14 cellular contexts compared by ENCODE assay signal in genomic region chr10:110222896-110223675, GRCh38. TPM values are rescaled to one million over a fixed set of nuclear protein-coding genes. Genes with fewer than 3 reads are reported as not detected.
DNase-seq lines count a peak whose midpoint lies in the region; ATAC-seq and TF ChIP-seq lines count a peak whose summit lies in the region.
"Had no signal": no experiment of that assay in that cellular context is flagged by ENCODE, and none has a peak within 500 bp of the region (broad histone marks: within the 10 kb centered on the region; RNA-seq: fewer than 3 reads in every experiment).

No MANE protein-coding gene starts in this region.

- peak overlapping the region; percentile 65; the same call in 1 of the 2 replicates for H2AFZ ChIP-seq in GM23248

- in situ Hi-C loops in GM23248 (cut with MboI) = no loop called here

- no peak for ATAC-seq in GM21381 (IDR thresholded peaks at IDR 0.05; ENCODE audit: unreplicated experiment)
- ATAC-seq in activated CD8-positive, alpha-beta T cell treated with anti-CD3 and anti-CD28 coated beads for 36 hours = no peak
- ATAC-seq: activated naive CD4-positive, alpha-beta T cell treated with anti-CD3 and anti-CD28 coated beads, Interleukin-2, amount 50 U/mL, for 72 hours had no signal

- H3K27ac ChIP-seq in BLaER1 treated with 17β-estradiol and CSF1 and Interleukin-3, amounts not matched to agents 10 nM and 100 nM = no peak overlapping the region
- no peak overlapping the region for H3K27ac ChIP-seq in GM23248
- H3K27ac ChIP-seq in dorsolateral prefrontal cortex = peak overlapping the region; percentile 70 to 100 (median 93)
- peak overlapping the region; percentile 81 to 92 (median 92) for H3K27ac ChIP-seq in sigmoid colon
- H3K27ac ChIP-seq: C4-2B had no signal

- intact Hi-C loops in dorsolateral prefrontal cortex (cut with DNase I) (loop anchor here (5.0 to 10.0 kb wide), 2 partner anchors 218 to 336 kb away; partner anchors contain the start of gene ADD3 (in 1 of the 2)), sigmoid colon (cut with DNase I) (loop anchor here (5.0 to 10.0 kb wide), 2 partner anchors 301 to 342 kb away; partner anchors contain the start of genes SMC3 and XPNPEP1)
- intact Hi-C loops in activated CD8-positive, alpha-beta T cell treated with anti-CD3 and anti-CD28 coated beads for 36 hours (cut with micrococcal nuclease) = loop anchor here (5.0 kb wide), 1 partner anchor 86 kb away; no protein-coding TSS in a partner anchor

- H3K9me2 ChIP-seq in GM23248 (ENCODE audit: insufficient read depth) = no peaks in the 10 kb centered on the region

- POLR2A ChIA-PET in activated CD8-positive, alpha-beta T cell treated with anti-CD3 and anti-CD28 coated beads for 36 hours (lab: Charles Lee) = interaction anchor here (5.3 kb wide), 1 partner anchor 11 kb away, joined by 42 read pairs; no protein-coding TSS in a partner anchor

- H3K36me3 Mint-ChIP-seq in activated CD8-positive, alpha-beta T cell treated with anti-CD3 and anti-CD28 coated beads for 36 hours (ENCODE audit: low read depth) = peaks cover 2% of the 10 kb centered on the region

- WGBS in GM23248 (ENCODE audit: low coverage in 1 of 2, low lambda C conversion rate in 2 of 2, missing lambda C conversion rate in 2 of 2), 2 experiments = 94 to 95% methylated on average over 12 of the region's 12 CpGs
- WGBS in sigmoid colon, 2 donors = 89 to 97% methylated on average over 12 of the region's 12 CpGs

- CTCF ChIA-PET in activated CD8-positive, alpha-beta T cell treated with anti-CD3 and anti-CD28 coated beads for 36 hours (lab: Charles Lee) = interaction anchor here (0.8 to 12.5 kb wide), 7 partner anchors 13 to 85 kb away, joined by 3 to 171 read pairs (median 5); partner anchors contain the start of gene MXI1

- TF ChIP-seq CTCF in dorsolateral prefrontal cortex (IDR thresholded peaks at IDR 0.05 in 54 of 56, conservative IDR thresholded peaks at IDR 0.05 in 2 of 56; ENCODE audit: low read depth in 1 of 56, partially characterized antibody in 56 of 56) (no peak), sigmoid colon (IDR thresholded peaks at IDR 0.05) (no peak)
- no peak for TF ChIP-seq CTCF in activated CD8-positive, alpha-beta T cell treated with anti-CD3 and anti-CD28 coated beads for 36 hours (IDR thresholded peaks at IDR 0.05)

- H4K20me1 ChIP-seq in BLaER1 treated with 17β-estradiol and CSF1 and Interleukin-3, amounts not matched to agents 10 nM and 100 nM = peaks cover 0 to 53% (median 0%) of the 10 kb centered on the region in 11 experiments; a peak in 7 of 22 replicates
- H4K20me1 ChIP-seq in GM23248 (ENCODE audit: insufficient read depth) = no peaks in the 10 kb centered on the region

- H3K27ac Mint-ChIP-seq in activated CD8-positive, alpha-beta T cell treated with anti-CD3 and anti-CD28 coated beads for 36 hours = no peak overlapping the region

- H3K4me3 Mint-ChIP-seq in activated CD8-positive, alpha-beta T cell treated with anti-CD3 and anti-CD28 coated beads for 36 hours = no peak overlapping the region

- H3K27me3 ChIP-seq in BLaER1 treated with 17β-estradiol and CSF1 and Interleukin-3, amounts not matched to agents 10 nM and 100 nM = no peaks in the 10 kb centered on the region
- H3K27me3 ChIP-seq in GM23248 (replicated peaks; ENCODE audit: insufficient read depth) (no peaks in the 10 kb centered on the region), dorsolateral prefrontal cortex (no peaks in the 10 kb centered on the region), sigmoid colon (no peaks in the 10 kb centered on the region)

- no peaks in the 10 kb centered on the region for H3K27me3 Mint-ChIP-seq in activated CD8-positive, alpha-beta T cell treated with anti-CD3 and anti-CD28 coated beads for 36 hours

- H3K4me1 Mint-ChIP-seq in activated CD8-positive, alpha-beta T cell treated with anti-CD3 and anti-CD28 coated beads for 36 hours (ENCODE audit: low read depth) = peaks cover 35% of the 10 kb centered on the region

- H3F3A ChIP-seq in GM23248 (ENCODE audit: insufficient read depth) = peaks cover 30% of the 10 kb centered on the region; the same call in 1 of the 2 replicates

- no peaks in the 10 kb centered on the region for H3K9me3 Mint-ChIP-seq in activated CD8-positive, alpha-beta T cell treated with anti-CD3 and anti-CD28 coated beads for 36 hours
- H3K9me3 Mint-ChIP-seq: activated naive CD4-positive, alpha-beta T cell treated with anti-CD3 and anti-CD28 coated beads, Interleukin-2, amount 50 U/mL, for 72 hours had no signal

- no peak for DNase-seq in GM23248
- no peak for DNase-seq in dorsolateral prefrontal cortex
- no peak for DNase-seq in sigmoid colon
- DNase-seq in iPS-NIHi7 (ENCODE audit: extremely low spot score) = no peak
- DNase-seq in activated CD8-positive, alpha-beta T cell treated with anti-CD3 and anti-CD28 coated beads for 36 hours = no peak
- DNase-seq: cerebellar nuclear complex, DMS79 treated with DMSO at 0.1 percent for 48 hours, kidney, NCI-H187 treated with DMSO at 0.1 percent for 48 hours, NCI-H510A had no signal

- TF ChIP-seq POLR2A in sigmoid colon (IDR thresholded peaks at IDR 0.05) = no peak

- no peaks in the 10 kb centered on the region for H3K9me3 ChIP-seq in BLaER1 treated with 17β-estradiol and CSF1 and Interleukin-3, amounts not matched to agents 10 nM and 100 nM (replicated peaks in 1 of 11)
- no peaks in the 10 kb centered on the region for H3K9me3 ChIP-seq in GM23248 (ENCODE audit: low read depth)
- H3K9me3 ChIP-seq in sigmoid colon = no peaks in the 10 kb centered on the region

- no peak for TF ChIP-seq EP300 in sigmoid colon (IDR thresholded peaks at IDR 0.05)

- H3K9ac ChIP-seq in BLaER1 treated with 17β-estradiol and CSF1 and Interleukin-3, amounts not matched to agents 10 nM and 100 nM = no peak overlapping the region
- no peak overlapping the region for H3K9ac ChIP-seq in GM23248

- peaks cover 34% of the 10 kb centered on the region for H3K79me2 ChIP-seq in GM23248 (ENCODE audit: insufficient read depth)

- H3K4me3 ChIP-seq in BLaER1 treated with 17β-estradiol and CSF1 and Interleukin-3, amounts not matched to agents 10 nM and 100 nM = no peak overlapping the region
- H3K4me3 ChIP-seq in GM23248 (no peak overlapping the region), dorsolateral prefrontal cortex (peak overlapping the region in 6 of 59 donors; percentile 52 to 70 (median 58)), sigmoid colon (no peak overlapping the region)

- H3K36me3 ChIP-seq in BLaER1 treated with 17β-estradiol and CSF1 and Interleukin-3, amounts not matched to agents 10 nM and 100 nM = peaks cover 0 to under 1% (median 0%) of the 10 kb centered on the region in 11 experiments; a peak in 2 of 22 replicates
- H3K36me3 ChIP-seq in GM23248 (ENCODE audit: low read depth) (no peaks in the 10 kb centered on the region), sigmoid colon (peaks cover 0 to 1% (median 0%) of the 10 kb centered on the region in 4 donors)

- H3K4me1 ChIP-seq in BLaER1 treated with 17β-estradiol and CSF1 and Interleukin-3, amounts not matched to agents 10 nM and 100 nM = peaks cover 47 to 74% (median 54%) of the 10 kb centered on the region in 10 experiments
- peaks cover 7% of the 10 kb centered on the region for H3K4me1 ChIP-seq in GM23248 (ENCODE audit: insufficient read depth)
- H3K4me1 ChIP-seq in sigmoid colon = peaks cover 0 to 47% (median 44%) of the 10 kb centered on the region in 4 donors

- peak overlapping the region in 10 of 11 experiments; percentile 52 to 94 (median 76); a peak in 13 of 22 replicates for H3K4me2 ChIP-seq in BLaER1 treated with 17β-estradiol and CSF1 and Interleukin-3, amounts not matched to agents 10 nM and 100 nM
- no peak overlapping the region for H3K4me2 ChIP-seq in GM23248 (ENCODE audit: unreplicated experiment)

RNA-seq across cellular contexts. Expression of gene MXI1, which starts 15.7 kb away (rescaled TPM):
- 25.7 and 32.2 TPM in 2 replicates for total RNA-seq in GM23248 (2014; rRNA removed; shearing (Covaris generic))
- polyA plus RNA-seq in GM23248 (2016; fragmentation: Nextera tagmentation; extraction: Ambion mirVana) (17.6 and 25.7 TPM in 2 replicates), sigmoid colon (10 to 100 TPM; 52.2 to 84.7 (median 84.2) TPM)
- total RNA-seq in dorsolateral prefrontal cortex (100 to 1,000 TPM in 65 of 120 experiments, 10 to 100 TPM in 55; 66.2 to 188 (median 104) TPM), sigmoid colon (100 to 1,000 TPM in 3 of 4 donors, 10 to 100 TPM in 1; 92.0 to 148 (median 107) TPM)
- 10 to 100 TPM; 47.9 to 48.2 TPM for total RNA-seq in activated CD8-positive, alpha-beta T cell treated with anti-CD3 and anti-CD28 coated beads for 36 hours

Comparison
In these comparisons a context has a peak if more than half of its experiments do, and no peak if none do; other contexts are left out.
1. H3K27ac ChIP-seq: peak in dorsolateral prefrontal cortex (59 of 59) and sigmoid colon (4 of 4); none in BLaER1 treated with 17β-estradiol and CSF1 and Interleukin-3, amounts not matched to agents 10 nM and 100 nM (0 of 11) and GM23248 (single experiment).